Comparison of ENCODE assay signal across 1 cellular context in genomic region chr6:163415620-163416379, GRCh38.
TF ChIP-seq lines count a peak whose summit lies in the region.

No MANE protein-coding gene starts in this region.

TF ChIP-seq in GM23338, 12 proteins besides CTCF, POLR2A, EP300 and RAD21 (continued from another document):
- TF ChIP-seq ZNF462 (CRISPR knock-in tag; IDR thresholded peaks at IDR 0.05): no peak
- no peak for TF ChIP-seq POLR2AphosphoS5 (IDR thresholded peaks at IDR 0.05; ENCODE audit: low read depth)
- no peak for TF ChIP-seq EZH2 (IDR thresholded peaks at IDR 0.05; ENCODE audit: low read depth, unreplicated experiment)
- TF ChIP-seq CREB1 (CRISPR knock-in tag; IDR thresholded peaks at IDR 0.05; ENCODE audit: low read depth): no peak
- no peak for TF ChIP-seq EZH2phosphoT487 (IDR thresholded peaks at IDR 0.05; ENCODE audit: unreplicated experiment)
- no peak for TF ChIP-seq ETS1 (IDR thresholded peaks at IDR 0.05)
- no peak for TF ChIP-seq ZNF331 (CRISPR knock-in tag; IDR thresholded peaks at IDR 0.05; ENCODE audit: low read depth)
- TF ChIP-seq JUNB (IDR thresholded peaks at IDR 0.05; ENCODE audit: unreplicated experiment): no peak
